In the genomic region with DNA sequence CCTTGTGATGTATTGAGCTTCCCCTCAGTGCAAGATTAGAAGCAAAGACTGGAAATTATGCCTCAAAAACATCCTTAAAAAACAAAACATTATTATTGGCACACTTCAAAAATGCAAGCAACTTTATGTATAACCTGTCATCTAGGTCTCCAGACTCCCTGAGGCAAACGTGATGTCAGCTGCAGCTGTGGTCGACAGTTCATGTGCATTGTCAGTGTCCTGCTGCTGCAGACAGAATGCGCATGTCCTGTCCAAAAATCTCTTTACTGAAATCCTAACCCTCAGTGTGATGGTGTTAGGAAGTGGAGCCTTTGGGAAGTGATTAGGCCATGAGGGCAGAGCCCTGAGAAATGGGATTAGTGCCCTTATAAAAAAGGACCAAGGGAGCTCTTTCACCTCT, we compare ENCODE assay signal across 6 cellular contexts.
"Had no signal": no experiment of that assay in that cellular context is flagged by ENCODE, and none has a peak within 500 bp of the region (broad histone marks: within the 10 kb centered on the region; RNA-seq: fewer than 3 reads in every experiment).

No MANE protein-coding gene starts in this region.

- DNase-seq: GM23248, GOT3, H7, HFFc6, IMR-90 had no signal

- H3K27ac Mint-ChIP-seq: HFFc6 had no signal

- H3K4me3 Mint-ChIP-seq: HFFc6 had no signal

- H3K4me3 ChIP-seq: GM23248, HAP-1 had no signal

- H3K9ac ChIP-seq: GM23248 had no signal

- H2AFZ ChIP-seq: GM23248 had no signal

- H3K9me3 ChIP-seq: HAP-1 had no signal

- H3K27ac ChIP-seq: GM23248 had no signal

- H3K36me3 ChIP-seq: HAP-1 had no signal

- H3K4me1 ChIP-seq: HAP-1 had no signal
